24 cellular contexts compared by ENCODE assay signal in genomic region chr13:66313408-66313807, GRCh38.
DNase-seq lines count a peak whose midpoint lies in the region; ATAC-seq, FAIRE-seq and TF ChIP-seq lines count a peak whose summit lies in the region.
"Had no signal": no experiment of that assay in that cellular context is flagged by ENCODE, and none has a peak within 500 bp of the region (broad histone marks: within the 10 kb centered on the region; RNA-seq: fewer than 3 reads in every experiment).

No MANE protein-coding gene starts in this region.

- no peak overlapping the region for H2BK15ac ChIP-seq in IMR-90 (ENCODE audit: low read depth, low read length)

- no peaks in the 10 kb centered on the region for H4K20me1 ChIP-seq in IMR-90 (ENCODE audit: insufficient read depth, low read length)

- H2BK20ac ChIP-seq in IMR-90 (ENCODE audit: low read depth, low read length), result no peak overlapping the region

- FAIRE-seq in islet of Langerhans (lab: Jason Lieb, UNC) (peak; percentile 58), H54 (lab: Jason Lieb, UNC) (no peak)
- FAIRE-seq: RCC 7860 had no signal

- no peaks in the 10 kb centered on the region for H3K9me3 ChIP-seq in IMR-90 (ENCODE audit: control insufficient read depth, insufficient read depth, low read length)
- H3K9me3 ChIP-seq: adrenal gland, neutrophil, psoas muscle, vagina had no signal

- H2BK5ac ChIP-seq in IMR-90 (ENCODE audit: low read depth, low read length, poor library complexity, severe bottlenecking), result no peak overlapping the region

- H2AK5ac ChIP-seq in IMR-90 (ENCODE audit: low read depth, low read length), result no peak overlapping the region

- in situ Hi-C loops in IMR-90 (cut with MboI; ENCODE audit: low sequenced_read_pairs), result no loop called here

- dilution Hi-C loops in IMR-90 (cut with HindIII; ENCODE audit: low sequenced_read_pairs, unreplicated experiment), result no loop called here

- H3K4me3 ChIP-seq in IMR-90 (ENCODE audit: insufficient read depth, low read depth, low read length) (no peak overlapping the region), cardiac fibroblast (replicated peaks in 1 of 2; ENCODE audit: low read depth in 2 of 2, low read length in 2 of 2) (no peak overlapping the region)
- H3K4me3 ChIP-seq: adrenal gland, psoas muscle, smooth muscle cell, vagina had no signal

- no peak for DNase-seq in IMR-90
- DNase-seq in cardiac fibroblast (ENCODE audit: low read depth in 2 of 2), result peak; percentile 68 to 82
- no peak for DNase-seq in H54 (ENCODE audit: insufficient read length, low spot score)
- DNase-seq in activated naive CD4-positive, alpha-beta T cell (lab: John Stamatoyannopoulos, UW), result no peak
- no peak for DNase-seq in left colon
- DNase-seq in LoVo (ENCODE audit: low spot score), result no peak
- DNase-seq: activated CD4-positive, alpha-beta T cell treated with anti-CD3 and anti-CD28 coated beads for 4 hours; activated CD8-positive, alpha-beta memory T cell treated with anti-CD3 and anti-CD28 coated beads for 24 hours; activated gamma-delta T cell treated with Interleukin-2 at 50 U/mL for 16 hours; activated T-cell treated with anti-CD3 and anti-CD28 coated beads, Interleukin-2, amount 50 U/mL, for 1 hour; C1 segment of cervical spinal cord; H9; NCI-H187; NCI-H524 treated with DMSO at 0.1 percent for 48 hours; psoas muscle; T-helper 17 cell had no signal

- ATAC-seq in IMR-90 (ENCODE audit: low read depth) (no peak), left colon (no peak)
- ATAC-seq: stimulated activated effector memory CD8-positive, alpha-beta T cell treated with anti-CD3 and anti-CD28 coated beads, Interleukin-12 subunit alpha, Interleukin-12 subunit beta, amount 100 ng/mL, for 72 hours; T-helper 17 cell had no signal

- no peak overlapping the region for H4K5ac ChIP-seq in IMR-90 (ENCODE audit: low read depth, low read length)

- no peaks in the 10 kb centered on the region for H3K9me1 ChIP-seq in IMR-90 (ENCODE audit: insufficient read depth, low read length)

- H2AFZ ChIP-seq in IMR-90 (replicated peaks; ENCODE audit: low read length, poor library complexity), result no peak overlapping the region

- TF ChIP-seq CTCF in 22Rv1 (IDR thresholded peaks at IDR 0.05) (no peak), IMR-90 (conservative IDR thresholded peaks at IDR 0.05; ENCODE audit: low read depth, low read length) (no peak), cardiac fibroblast (IDR thresholded peaks at IDR 0.05; ENCODE audit: low read depth, low read length) (no peak)

- H3K27ac ChIP-seq in 22Rv1 (peak overlapping the region; percentile 86), IMR-90 (ENCODE audit: insufficient read depth, low read length) (no peak overlapping the region)
- H3K27ac ChIP-seq: adrenal gland, neutrophil, psoas muscle, vagina had no signal

- no peak overlapping the region for H3K9ac ChIP-seq in IMR-90 (ENCODE audit: low read depth, low read length)

- no peak overlapping the region for H2AK9ac ChIP-seq in IMR-90 (replicated peaks; ENCODE audit: low read depth, low read length, poor library complexity)

- H3K4me2 ChIP-seq in IMR-90 (ENCODE audit: low read depth, low read length), result no peak overlapping the region
- H3K4me2 ChIP-seq: smooth muscle cell had no signal

- POLR2A ChIA-PET in IMR-90 (lab: Charles Lee; ENCODE audit: unreplicated experiment), result no interaction called here

- H3K36me3 ChIP-seq in IMR-90 (ENCODE audit: control insufficient read depth, insufficient read depth, low read length), result no peaks in the 10 kb centered on the region
- H3K36me3 ChIP-seq: adrenal gland, neutrophil, vagina had no signal

- H4K8ac ChIP-seq in IMR-90 (ENCODE audit: low read depth in 2 of 2, low read length in 2 of 2), result no peak overlapping the region

- CTCF ChIA-PET in IMR-90 (lab: Yijun Ruan, JAX), result no interaction called here

- no peak overlapping the region for H2BK120ac ChIP-seq in IMR-90 (ENCODE audit: low read depth, low read length)

- no peak overlapping the region for H4K91ac ChIP-seq in IMR-90 (ENCODE audit: insufficient read depth, low read depth, low read length)

- no peaks in the 10 kb centered on the region for H3K79me1 ChIP-seq in IMR-90 (ENCODE audit: low read depth in 1 of 2, low read length in 2 of 2)

- no TSS peak for BruUV-seq in IMR-90 (replicated peaks; lab: Mats Ljungman, UMichigan)

- WGBS in IMR-90 (ENCODE audit: extremely low coverage in 2 of 2, insufficient read length in 1 of 2), 2 experiments, result no CpG with 5 or more reads among the region's 3 CpGs

- TF ChIP-seq POLR2A in IMR-90 (IDR thresholded peaks at IDR 0.05; ENCODE audit: low read depth, low read length) (no peak), H54 (IDR thresholded peaks at IDR 0.05; ENCODE audit: low read depth, low read length) (no peak)

- no peak overlapping the region for H3K18ac ChIP-seq in IMR-90 (ENCODE audit: low read depth, low read length)

- no peak overlapping the region for H3K14ac ChIP-seq in IMR-90 (replicated peaks; ENCODE audit: low read depth, low read length)

- no peaks in the 10 kb centered on the region for H3K4me1 ChIP-seq in IMR-90 (ENCODE audit: control insufficient read depth, insufficient read depth, low read length)
- H3K4me1 ChIP-seq: adrenal gland, psoas muscle had no signal

- H3K56ac ChIP-seq in IMR-90 (ENCODE audit: extremely low read depth, insufficient read depth, low read length), result no peak overlapping the region

- H3K23ac ChIP-seq in IMR-90 (ENCODE audit: low read depth, low read length), result no peak overlapping the region

- TF ChIP-seq RAD21 in IMR-90 (IDR thresholded peaks at IDR 0.05; ENCODE audit: low read length), result no peak

- H3K4ac ChIP-seq in IMR-90 (ENCODE audit: low read depth, low read length), result peak overlapping the region; percentile 35; the same call in 1 of the 2 replicates

- intact Hi-C loops in IMR-90 (cut with micrococcal nuclease), result no loop called here
- intact Hi-C loops in left colon (cut with DNase I, micrococcal nuclease), result no loop called here

- H3K27me3 ChIP-seq in IMR-90 (ENCODE audit: control insufficient read depth, insufficient read depth, low read length), result no peaks in the 10 kb centered on the region
- H3K27me3 ChIP-seq: adrenal gland, neutrophil, vagina had no signal

TF ChIP-seq in IMR-90, 13 proteins besides CTCF, POLR2A, EP300 and RAD21:
- TF ChIP-seq CEBPB (IDR thresholded peaks at IDR 0.05; ENCODE audit: low read depth, low read length) (0 out of 2 replicates have a peak, but pooled peaks have one; percentile 11), SMC3 (IDR thresholded peaks at IDR 0.05; ENCODE audit: low read depth, low read length) (no peak)

Comparison
In these comparisons a context has a peak if more than half of its experiments do, and no peak if none do; other contexts are left out.
1. DNase-seq: peak in cardiac fibroblast (2 of 2); none in IMR-90 (single experiment), H54 (single experiment), activated naive CD4-positive, alpha-beta T cell (0 of 4), left colon (0 of 2) and LoVo (single experiment).